In the genomic region with DNA sequence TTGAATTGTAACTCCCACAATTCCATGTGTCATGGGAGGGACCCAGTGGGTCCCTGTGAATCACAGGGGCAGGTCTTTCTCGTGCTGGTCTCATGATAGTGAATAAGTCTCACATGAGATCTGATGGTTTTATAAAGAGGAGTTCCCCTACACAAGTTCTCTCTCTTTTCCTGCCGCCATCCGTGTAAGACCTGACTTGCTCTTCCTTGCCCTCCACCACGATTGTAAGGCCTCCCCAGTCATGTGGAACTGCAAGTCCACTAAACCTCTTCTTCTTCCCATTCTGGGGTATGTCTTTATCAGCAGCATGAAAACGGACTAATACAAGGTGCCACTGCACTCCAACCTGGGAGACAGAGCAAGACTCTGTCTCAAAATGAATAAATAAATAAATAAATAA, we compare ENCODE assay signal across 24 cellular contexts.
A peak's percentile ranks its signal among the peaks of the same experiment; 100 is the strongest.
DNase-seq lines count a peak whose midpoint lies in the region; ATAC-seq, FAIRE-seq and TF ChIP-seq lines count a peak whose summit lies in the region.
"Had no signal": no experiment of that assay in that cellular context is flagged by ENCODE, and none has a peak within 500 bp of the region (broad histone marks: within the 10 kb centered on the region; RNA-seq: fewer than 3 reads in every experiment).

No MANE protein-coding gene starts in this region.

- no peak overlapping the region for H4K8ac ChIP-seq in trophoblast cell (ENCODE audit: low read depth, low read length)

- 34% methylated on average over 5 of the region's 5 CpGs for WGBS in K562 (ENCODE audit: insufficient coverage, low coverage, missing lambda C conversion rate)
- WGBS in trophoblast cell (ENCODE audit: extremely low coverage, insufficient coverage, insufficient read length) = no CpG with 5 or more reads among the region's 5 CpGs

- no peak overlapping the region for H2BK5ac ChIP-seq in trophoblast cell (ENCODE audit: low read depth, low read length, poor library complexity)

- no peak overlapping the region for H3K4me2 ChIP-seq in K562 (ENCODE audit: insufficient read depth, low read length)
- no peak overlapping the region for H3K4me2 ChIP-seq in trophoblast cell (ENCODE audit: low read length)

- H3K18ac ChIP-seq in trophoblast cell (ENCODE audit: low read length) = no peak overlapping the region

- TF ChIP-seq RAD21 in K562 (CRISPR knock-in tag; conservative IDR thresholded peaks at IDR 0.05 in 1 of 2, IDR thresholded peaks at IDR 0.05 in 1 of 2) = no peak

- no peak overlapping the region for H3K23ac ChIP-seq in trophoblast cell (ENCODE audit: low read length)

- H3K36me3 ChIP-seq in K562 (ENCODE audit: control insufficient read depth, insufficient read depth, low read length) (no peaks in the 10 kb centered on the region), trophoblast cell (ENCODE audit: control insufficient read depth in 1 of 2, insufficient read depth in 2 of 2, low read length in 2 of 2) (no peaks in the 10 kb centered on the region), upper lobe of right lung (no peaks in the 10 kb centered on the region)
- H3K36me3 ChIP-seq: BLaER1 had no signal

- H2BK12ac ChIP-seq in trophoblast cell (ENCODE audit: low read length) = no peak overlapping the region

- intact Hi-C loops in K562 (cut with micrococcal nuclease) = loop anchor here (5.0 kb wide), 1 partner anchor 150 kb away; no protein-coding TSS in a partner anchor
- intact Hi-C loops in upper lobe of right lung (cut with DNase I) = no loop called here

- H3K9ac ChIP-seq in K562 (ENCODE audit: insufficient read depth in 1 of 2, low read depth in 2 of 2, low read length in 2 of 2) (no peak overlapping the region), trophoblast cell (ENCODE audit: low read length) (no peak overlapping the region)
- H3K9ac ChIP-seq: BLaER1 had no signal

- POLR2A ChIA-PET in K562 (lab: Yijun Ruan, JAX) = no interaction called here

- CTCF ChIA-PET in K562 (lab: Yijun Ruan, JAX; ENCODE audit: low intra/inter-chr PET ratio) = no interaction called here

- no peak overlapping the region for H3K14ac ChIP-seq in trophoblast cell (ENCODE audit: low read length)

- no peak overlapping the region for H4K12ac ChIP-seq in trophoblast cell (ENCODE audit: low read depth, low read length)

- H3K9me3 ChIP-seq in K562 (replicated peaks; ENCODE audit: control insufficient read depth, insufficient read depth, low read depth, low read length) (no peaks in the 10 kb centered on the region), trophoblast cell (ENCODE audit: insufficient read depth, low read depth, low read length) (no peaks in the 10 kb centered on the region), upper lobe of right lung (no peaks in the 10 kb centered on the region)
- H3K9me3 ChIP-seq: Caco-2 had no signal

- FAIRE-seq in K562 (lab: Jason Lieb, UNC) = no peak
- FAIRE-seq: A204.1, D721Med, GM12878, H1 had no signal

- H3K4me3 ChIP-seq in K562 (no peak overlapping the region), trophoblast cell (ENCODE audit: low read depth, low read length) (peak overlapping the region; percentile 6), upper lobe of right lung (no peak overlapping the region)
- H3K4me3 ChIP-seq: BLaER1, GM12878 had no signal

- in situ Hi-C loops in Caki2 (cut with HindIII; ENCODE audit: low pct_unique_long_range_greater_than_20kb, low sequenced_read_pairs) (no loop called here), K562 (cut with MboI) (no loop called here)

- peaks cover 3% of the 10 kb centered on the region for H3K9me1 ChIP-seq in K562 (ENCODE audit: control insufficient read depth, insufficient read depth, low read length)

- ATAC-seq in K562 (no peak), HG03045 (IDR thresholded peaks at IDR 0.05; ENCODE audit: unreplicated experiment) (no peak), upper lobe of right lung (no peak)
- ATAC-seq: CD8-positive, alpha-beta T cell had no signal

- H4K20me1 ChIP-seq in K562 (replicated peaks; ENCODE audit: control insufficient read depth, insufficient read depth, low read length) = peaks cover 6% of the 10 kb centered on the region
- H4K20me1 ChIP-seq: BLaER1 had no signal

- H3K27me3 ChIP-seq in K562 (ENCODE audit: control insufficient read depth in 2 of 2, insufficient read depth in 2 of 2, low read length in 2 of 2) (peaks cover 0 to 21% of the 10 kb centered on the region in 2 experiments; a peak in 3 of 5 replicates), trophoblast cell (ENCODE audit: insufficient read depth, low read length) (no peaks in the 10 kb centered on the region), upper lobe of right lung (no peaks in the 10 kb centered on the region)
- H3K27me3 ChIP-seq: BLaER1 had no signal

- H2AFZ ChIP-seq in K562 (ENCODE audit: low read depth, low read length) (no peak overlapping the region), trophoblast cell (ENCODE audit: insufficient read depth, low read length, poor library complexity) (no peak overlapping the region)

- H3K4ac ChIP-seq in trophoblast cell (ENCODE audit: low read depth, low read length) = no peak overlapping the region

- H3K4me1 ChIP-seq in K562 (replicated peaks in 1 of 2; ENCODE audit: control insufficient read depth in 2 of 2, insufficient read depth in 2 of 2, low read length in 2 of 2) (peaks cover 7 to 10% of the 10 kb centered on the region in 2 experiments; a peak in 3 of 5 replicates), trophoblast cell (ENCODE audit: control insufficient read depth in 1 of 2, insufficient read depth in 2 of 2, low read length in 2 of 2) (peaks cover 16 to 28% of the 10 kb centered on the region in 2 experiments), upper lobe of right lung (peaks cover 18% of the 10 kb centered on the region)
- H3K4me1 ChIP-seq: Caco-2 had no signal

- no peak overlapping the region for H2AK5ac ChIP-seq in trophoblast cell (ENCODE audit: low read length)

- TF ChIP-seq CTCF in K562 (IDR thresholded peaks at IDR 0.05 in 2 of 3, conservative IDR thresholded peaks at IDR 0.05 in 1 of 3; ENCODE audit: insufficient read depth in 2 of 3, low read depth in 1 of 3, low read length in 3 of 3) (no peak), upper lobe of right lung (IDR thresholded peaks at IDR 0.05) (no peak)

- TF ChIP-seq EP300 in K562 (IDR thresholded peaks at IDR 0.05; ENCODE audit: low read length) = no peak

- H3K27ac ChIP-seq in K562 (ENCODE audit: extremely low read depth, low read depth, low read length) (no peak overlapping the region), trophoblast cell (ENCODE audit: low read depth, low read length) (no peak overlapping the region), upper lobe of right lung (no peak overlapping the region)
- H3K27ac ChIP-seq: BLaER1, C4-2B had no signal

- BruUV-seq in K562 (replicated peaks; lab: Mats Ljungman, UMichigan) = no TSS peak

- H3K79me1 ChIP-seq in trophoblast cell (ENCODE audit: low read length) = peaks cover 9% of the 10 kb centered on the region

- no peak overlapping the region for H4K91ac ChIP-seq in trophoblast cell (ENCODE audit: low read depth, low read length)

- TF ChIP-seq POLR2A in K562 (conservative IDR thresholded peaks at IDR 0.05) = no peak

- no peak overlapping the region for H2BK120ac ChIP-seq in trophoblast cell (ENCODE audit: insufficient read depth, low read length, poor library complexity)

- peak; percentile 39 for DNase-seq in activated effector memory CD4-positive, alpha-beta T cell treated with anti-CD3 and anti-CD28 coated beads, Interleukin-2, amount 50 U/mL, for 16 hours
- DNase-seq in activated effector memory CD4-positive, alpha-beta T cell treated with Interleukin-2 at 50 U/mL for 16 hours = no peak
- DNase-seq in Caki2 (ENCODE audit: low read depth) = peak; percentile 14
- no peak for DNase-seq in K562 (ENCODE audit: extremely low read depth in 1 of 4, low spot score in 3 of 4)
- DNase-seq in trophoblast cell = no peak
- DNase-seq in SHP77 (lab: John Stamatoyannopoulos, UW) = no peak
- no peak for DNase-seq in upper lobe of right lung
- DNase-seq: Caco-2; CD4-positive, CD25-positive, alpha-beta regulatory T cell; CD8-positive, alpha-beta T cell; DMS 273 treated with DMSO at 0.1 percent for 48 hours; DMS79; EL; GDM1; GM23248; H7; HCEC 1CT had no signal

- H3K79me2 ChIP-seq in K562 (ENCODE audit: control insufficient read depth, insufficient read depth, low read length) = no peaks in the 10 kb centered on the region
- peaks cover 4% of the 10 kb centered on the region for H3K79me2 ChIP-seq in trophoblast cell (ENCODE audit: control insufficient read depth, insufficient read depth, low read length, poor library complexity)

TF ChIP-seq in K562, 482 proteins besides CTCF, POLR2A, EP300 and RAD21:
- TF ChIP-seq ZNF431 (CRISPR knock-in tag; IDR thresholded peaks at IDR 0.05) (peak; percentile 66; the same call in 1 of the 2 replicates), KDM4B (IDR thresholded peaks at IDR 0.05; ENCODE audit: borderline replicate concordance in 2 of 2, low read depth in 1 of 2) (no peak)

Comparison
In these comparisons a context has a peak if more than half of its experiments do, and no peak if none do; other contexts are left out.
1. DNase-seq: peak in activated effector memory CD4-positive, alpha-beta T cell treated with anti-CD3 and anti-CD28 coated beads, Interleukin-2, amount 50 U/mL, for 16 hours (single experiment) and Caki2 (single experiment); none in activated effector memory CD4-positive, alpha-beta T cell treated with Interleukin-2 at 50 U/mL for 16 hours (single experiment), K562 (0 of 4), trophoblast cell (0 of 2), SHP77 (0 of 2) and upper lobe of right lung (single experiment).